In genomic region chr10:112360308-112361270, GRCh38 we compare ENCODE assay signal across 10 cellular contexts. TPM values are rescaled to one million over a fixed set of nuclear protein-coding genes. Genes with fewer than 3 reads are reported as not detected.
A peak's percentile ranks its signal among the peaks of the same experiment; 100 is the strongest.
DNase-seq lines count a peak whose midpoint lies in the region; ATAC-seq, FAIRE-seq and TF ChIP-seq lines count a peak whose summit lies in the region.
"Had no signal": no experiment of that assay in that cellular context is flagged by ENCODE, and none has a peak within 500 bp of the region (broad histone marks: within the 10 kb centered on the region; RNA-seq: fewer than 3 reads in every experiment).

No MANE protein-coding gene starts in this region.

- H2BK120ac ChIP-seq in mesendoderm (ENCODE audit: low read depth, low read length): no peak overlapping the region

- H3K18ac ChIP-seq in mesendoderm (ENCODE audit: low read length): no peak overlapping the region

- DNase-seq in MG63 (peak; percentile 88), mesendoderm (peak; percentile 43), transverse colon (peak; percentile 82), NAMALWA (ENCODE audit: low spot score) (no peak), GM10266 (ENCODE audit: extremely low spot score) (no peak), GM19239 (ENCODE audit: insufficient read length, low spot score) (no peak)
- DNase-seq: DND-41 had no signal

- no peak overlapping the region for H2BK5ac ChIP-seq in mesendoderm (ENCODE audit: low read length)

- H3K4me2 ChIP-seq in mesendoderm (ENCODE audit: low read length): no peak overlapping the region

- ATAC-seq in HG03378 (IDR thresholded peaks at IDR 0.05; ENCODE audit: unreplicated experiment): no peak

- no peaks in the 10 kb centered on the region for H3K79me2 ChIP-seq in mesendoderm (ENCODE audit: control insufficient read depth, insufficient read depth, low read length)

- FAIRE-seq in GM19239 (lab: Jason Lieb, UNC): no peak

- H2AK5ac ChIP-seq in mesendoderm (ENCODE audit: low read length): no peak overlapping the region

- no CpG with 5 or more reads among the region's 13 CpGs for WGBS in mesendoderm (ENCODE audit: extremely low coverage, insufficient coverage, low lambda C conversion rate)
- 31 to 41% methylated on average over 8 to 13 of the region's 13 CpGs for WGBS in transverse colon (ENCODE audit: low coverage in 1 of 2), 2 donors

- H3K4me3 ChIP-seq in MG63: no peak overlapping the region
- H3K4me3 ChIP-seq in duodenal mucosa (ENCODE audit: low read depth in 1 of 2, low read length in 2 of 2): no peak overlapping the region
- H3K4me3 ChIP-seq in mesendoderm (ENCODE audit: low read length): no peak overlapping the region
- no peak overlapping the region for H3K4me3 ChIP-seq in transverse colon
- H3K4me3 ChIP-seq: cardiac muscle cell had no signal

- TF ChIP-seq EP300 in transverse colon (IDR thresholded peaks at IDR 0.05; ENCODE audit: low read depth): no peak

- in situ Hi-C loops in transverse colon (cut with MboI; ENCODE audit: low pct_ligation_motif_present in 1 of 4, low pct_unique_long_range_greater_than_20kb in 1 of 4, low sequenced_read_pairs in 3 of 4): no loop called here

- no peak overlapping the region for H3K4ac ChIP-seq in mesendoderm (ENCODE audit: low read depth, low read length)

- no peak overlapping the region for H3K23ac ChIP-seq in mesendoderm (ENCODE audit: low read length)

- no peak overlapping the region for H4K8ac ChIP-seq in mesendoderm (ENCODE audit: low read depth, low read length)

- no peaks in the 10 kb centered on the region for H3K79me1 ChIP-seq in mesendoderm (ENCODE audit: low read length)

- intact Hi-C loops in transverse colon (cut with DNase I; ENCODE audit: low total_unique reads): no loop called here

- no peak overlapping the region for H3K56ac ChIP-seq in mesendoderm (ENCODE audit: low read length)

- H3K4me1 ChIP-seq in duodenal mucosa (ENCODE audit: control insufficient read depth in 1 of 2, insufficient read depth in 2 of 2, low read length in 2 of 2): peaks cover 52 to 57% of the 10 kb centered on the region in 2 donors
- no peaks in the 10 kb centered on the region for H3K4me1 ChIP-seq in mesendoderm (ENCODE audit: control insufficient read depth, low read depth, low read length)
- peaks cover 32 to 63% (median 51%) of the 10 kb centered on the region in 4 donors for H3K4me1 ChIP-seq in transverse colon

- H3K27ac ChIP-seq in duodenal mucosa (ENCODE audit: low read depth, low read length) (no peak overlapping the region), mesendoderm (ENCODE audit: low read depth, low read length) (no peak overlapping the region), transverse colon (peak overlapping the region; percentile 87 to 91 (median 90))
- H3K27ac ChIP-seq: cardiac muscle cell had no signal

- no peaks in the 10 kb centered on the region for H3K36me3 ChIP-seq in MG63
- no peaks in the 10 kb centered on the region for H3K36me3 ChIP-seq in duodenal mucosa (ENCODE audit: control insufficient read depth in 1 of 2, insufficient read depth in 2 of 2, low read length in 2 of 2)
- no peaks in the 10 kb centered on the region for H3K36me3 ChIP-seq in mesendoderm (ENCODE audit: control insufficient read depth, insufficient read depth, low read length)
- no peaks in the 10 kb centered on the region for H3K36me3 ChIP-seq in transverse colon
- H3K36me3 ChIP-seq: cardiac muscle cell had no signal

- TF ChIP-seq POLR2A in transverse colon (IDR thresholded peaks at IDR 0.05): no peak

- no peaks in the 10 kb centered on the region for H3K9me3 ChIP-seq in MG63
- H3K9me3 ChIP-seq in duodenal mucosa (ENCODE audit: control insufficient read depth in 1 of 2, low read length in 2 of 2): no peaks in the 10 kb centered on the region
- no peaks in the 10 kb centered on the region for H3K9me3 ChIP-seq in transverse colon

- TF ChIP-seq CTCF in transverse colon (IDR thresholded peaks at IDR 0.05) (no peak), GM10266 (IDR thresholded peaks at IDR 0.05; ENCODE audit: control insufficient read depth, insufficient read depth, low read depth, missing control alignments) (no peak)

- no peaks in the 10 kb centered on the region for H3K27me3 ChIP-seq in MG63
- no peaks in the 10 kb centered on the region for H3K27me3 ChIP-seq in duodenal mucosa (ENCODE audit: control insufficient read depth in 1 of 2, insufficient read depth in 2 of 2, low read length in 2 of 2)
- H3K27me3 ChIP-seq in mesendoderm (ENCODE audit: insufficient read depth, low read length, poor library complexity): no peaks in the 10 kb centered on the region
- H3K27me3 ChIP-seq in transverse colon: no peaks in the 10 kb centered on the region

- no peak overlapping the region for H2BK15ac ChIP-seq in mesendoderm (replicated peaks; ENCODE audit: low read depth)

- H3K9ac ChIP-seq in duodenal mucosa (ENCODE audit: low read depth in 1 of 2, low read length in 2 of 2) (peak overlapping the region; percentile 8 to 28), mesendoderm (ENCODE audit: low read length) (no peak overlapping the region)

- H4K5ac ChIP-seq in mesendoderm (ENCODE audit: low read length): no peak overlapping the region

RNA-seq across cellular contexts. Expression of gene ACSL5, which starts 13.3 kb away (rescaled TPM):
- 3.2 and 6.5 TPM in 2 replicates for total RNA-seq in MG63 (2014; rRNA removed; shearing (Covaris generic); ENCODE audit: low replicate concordance)
- 0.20 TPM for polyA plus RNA-seq in mesendoderm (2013, experiment 1 of 2)
- polyA plus RNA-seq in mesendoderm (2013, experiment 2 of 2): 0.13 TPM
- 100 to 1,000 TPM in 3 of 4 donors, 10 to 100 TPM in 1; 91.6 to 315 (median 178) TPM for total RNA-seq in transverse colon
- total RNA-seq: cardiac muscle cell had no signal
- polyA plus RNA-seq: cardiac muscle cell had no signal

Comparison
In these comparisons a context has a peak if more than half of its experiments do, and no peak if none do; other contexts are left out.
1. DNase-seq: peak in MG63 (single experiment), mesendoderm (single experiment) and transverse colon (single experiment); none in NAMALWA (single experiment), GM10266 (single experiment) and GM19239 (single experiment).
2. H3K27ac ChIP-seq: peak in transverse colon (4 of 4); none in duodenal mucosa (single experiment) and mesendoderm (single experiment).
3. RNA of gene ACSL5, which starts 13.3 kb away (total RNA-seq): 91.6 to 315 TPM in transverse colon; 3.2 to 6.5 TPM in MG63; every median in the first group is over 10 times any median in the second.